17 cellular contexts compared by ENCODE assay signal in genomic region chr15:41043276-41043675, GRCh38.
DNase-seq lines count a peak whose midpoint lies in the region; ATAC-seq and TF ChIP-seq lines count a peak whose summit lies in the region.
"Had no signal": no experiment of that assay in that cellular context is flagged by ENCODE, and none has a peak within 500 bp of the region (broad histone marks: within the 10 kb centered on the region; RNA-seq: fewer than 3 reads in every experiment).

No MANE protein-coding gene starts in this region.

- peaks cover 22% of the 10 kb centered on the region for H3K36me3 ChIP-seq in IMR-90 (ENCODE audit: control insufficient read depth, insufficient read depth, low read length)
- peaks cover 0 to 20% of the 10 kb centered on the region in 2 donors for H3K36me3 ChIP-seq in body of pancreas (replicated peaks in 1 of 2; ENCODE audit: insufficient read depth in 1 of 2, low read depth in 2 of 2)
- H3K36me3 ChIP-seq in right atrium auricular region = peaks cover 68% of the 10 kb centered on the region

- H3K79me1 ChIP-seq in IMR-90 (ENCODE audit: low read depth in 1 of 2, low read length in 2 of 2) = peaks cover 4 to 43% of the 10 kb centered on the region in 2 experiments

- no peak for TF ChIP-seq RAD21 in IMR-90 (IDR thresholded peaks at IDR 0.05; ENCODE audit: low read length)

- H4K91ac ChIP-seq in IMR-90 (ENCODE audit: insufficient read depth, low read depth, low read length) = no peak overlapping the region

- no peaks in the 10 kb centered on the region for H3K27me3 ChIP-seq in IMR-90 (ENCODE audit: control insufficient read depth, insufficient read depth, low read length)
- H3K27me3 ChIP-seq in body of pancreas = no peaks in the 10 kb centered on the region
- H3K27me3 ChIP-seq in right atrium auricular region = no peaks in the 10 kb centered on the region
- H3K27me3 ChIP-seq: spleen, tibial nerve had no signal

- H3K4me1 ChIP-seq in IMR-90 (ENCODE audit: control insufficient read depth, insufficient read depth, low read length) = peaks cover 3% of the 10 kb centered on the region; the same call in 1 of the 2 replicates
- peaks cover 4% of the 10 kb centered on the region for H3K4me1 ChIP-seq in body of pancreas
- H3K4me1 ChIP-seq in right atrium auricular region = no peaks in the 10 kb centered on the region

- no peak overlapping the region for H4K8ac ChIP-seq in IMR-90 (ENCODE audit: low read depth in 2 of 2, low read length in 2 of 2)

- peak overlapping the region; percentile 84 for H2BK5ac ChIP-seq in IMR-90 (ENCODE audit: low read depth, low read length, poor library complexity, severe bottlenecking)

- no peak overlapping the region for H2BK20ac ChIP-seq in IMR-90 (ENCODE audit: low read depth, low read length)

- H3K9me3 ChIP-seq in IMR-90 (ENCODE audit: control insufficient read depth, insufficient read depth, low read length) = no peaks in the 10 kb centered on the region
- H3K9me3 ChIP-seq in body of pancreas = no peaks in the 10 kb centered on the region
- no peaks in the 10 kb centered on the region for H3K9me3 ChIP-seq in right atrium auricular region
- H3K9me3 ChIP-seq: spleen, tibial nerve had no signal

- H3K9ac ChIP-seq in IMR-90 (ENCODE audit: low read depth, low read length) = no peak overlapping the region

- H4K5ac ChIP-seq in IMR-90 (ENCODE audit: low read depth, low read length) = peak overlapping the region; percentile 17; the same call in 1 of the 2 replicates

- peak; percentile 77 for DNase-seq in AG04449 (ENCODE audit: low read depth, low spot score)
- peak; percentile 67 for DNase-seq in IMR-90
- DNase-seq in epidermal melanocyte (ENCODE audit: insufficient read length, low spot score) = peak; percentile 24
- no peak for DNase-seq in mesothelial cell of epicardium (ENCODE audit: low spot score in 2 of 2, unreplicated experiment in 2 of 2)
- DNase-seq in body of pancreas = no peak
- DNase-seq in right atrium auricular region (ENCODE audit: low spot score) = no peak
- DNase-seq: activated CD4-positive, CD25-positive, alpha-beta regulatory T cell; activated CD8-positive, alpha-beta memory T cell treated with anti-CD3 and anti-CD28 coated beads, Interleukin-2, amount 50 U/mL, for 48 hours; activated naive CD8-positive, alpha-beta T cell treated with anti-CD3 and anti-CD28 coated beads, Interleukin-2, amount 50 U/mL, for 24 hours; NCI-H1105 treated with DMSO at 0.1 percent for 48 hours; NCI-H345; PC-9; spleen had no signal

- H2BK120ac ChIP-seq in IMR-90 (ENCODE audit: low read depth, low read length) = no peak overlapping the region

- no peak overlapping the region for H2BK15ac ChIP-seq in IMR-90 (ENCODE audit: low read depth, low read length)

- no peak overlapping the region for H3K4me3 Mint-ChIP-seq in mesothelial cell of epicardium
- H3K4me3 Mint-ChIP-seq: activated naive CD8-positive, alpha-beta T cell treated with anti-CD3 and anti-CD28 coated beads, Interleukin-2, amount 50 U/mL, for 24 hours; natural killer cell treated with Interleukin-12 subunit alpha and Interleukin-12 subunit beta and Interleukin-15 and Interleukin-18, amount 100 ng/mL, for 72 hours had no signal

- intact Hi-C loops in IMR-90 (cut with micrococcal nuclease) = no loop called here
- intact Hi-C loops in body of pancreas (cut with DNase I) = no loop called here

- H3K9me1 ChIP-seq in IMR-90 (ENCODE audit: insufficient read depth, low read length) = no peaks in the 10 kb centered on the region

- H3K27me3 Mint-ChIP-seq in mesothelial cell of epicardium (ENCODE audit: low read depth) = no peaks in the 10 kb centered on the region
- H3K27me3 Mint-ChIP-seq: activated naive CD8-positive, alpha-beta T cell treated with anti-CD3 and anti-CD28 coated beads, Interleukin-2, amount 50 U/mL, for 24 hours; natural killer cell treated with Interleukin-12 subunit alpha and Interleukin-12 subunit beta and Interleukin-15 and Interleukin-18, amount 100 ng/mL, for 72 hours had no signal

- peak overlapping the region; percentile 4 for H3K27ac Mint-ChIP-seq in mesothelial cell of epicardium
- H3K27ac Mint-ChIP-seq: natural killer cell treated with Interleukin-12 subunit alpha and Interleukin-12 subunit beta and Interleukin-15 and Interleukin-18, amount 100 ng/mL, for 72 hours had no signal

- TF ChIP-seq POLR2A in IMR-90 (IDR thresholded peaks at IDR 0.05; ENCODE audit: low read depth, low read length) (no peak), body of pancreas (IDR thresholded peaks at IDR 0.05) (no peak)

- no peaks in the 10 kb centered on the region; the same call in 1 of the 2 replicates for H4K20me1 ChIP-seq in IMR-90 (ENCODE audit: insufficient read depth, low read length)

- POLR2A ChIA-PET in AG04449 (lab: Yijun Ruan, JAX) = interaction anchor here (1.0 to 1.4 kb wide), 2 partner anchors 85 to 89 kb away, joined by 4 to 5 read pairs; no protein-coding TSS in a partner anchor
- POLR2A ChIA-PET in IMR-90 (lab: Charles Lee; ENCODE audit: unreplicated experiment) = no interaction called here

- ATAC-seq in IMR-90 (ENCODE audit: low read depth) = peak; percentile 85
- ATAC-seq in GM19455 (IDR thresholded peaks at IDR 0.05; ENCODE audit: unreplicated experiment) = no peak
- ATAC-seq in HG03280 (IDR thresholded peaks at IDR 0.05; ENCODE audit: unreplicated experiment) = no peak
- ATAC-seq in body of pancreas = no peak
- ATAC-seq: activated naive CD8-positive, alpha-beta T cell treated with anti-CD3 and anti-CD28 coated beads, Interleukin-2, amount 50 U/mL, for 24 hours; natural killer cell treated with Interleukin-12 subunit alpha and Interleukin-12 subunit beta and Interleukin-15 and Interleukin-18, amount 100 ng/mL, for 72 hours had no signal

- H3K18ac ChIP-seq in IMR-90 (ENCODE audit: low read depth, low read length) = 0 out of 2 replicates have a peak overlapping the region, but pooled peaks have one; percentile 87

- H3K23ac ChIP-seq in IMR-90 (ENCODE audit: low read depth, low read length) = no peak overlapping the region

- H3K4ac ChIP-seq in IMR-90 (ENCODE audit: low read depth, low read length) = no peak overlapping the region

- H3K36me3 Mint-ChIP-seq in mesothelial cell of epicardium = peaks cover 42% of the 10 kb centered on the region

- no peaks in the 10 kb centered on the region for H3K9me3 Mint-ChIP-seq in mesothelial cell of epicardium
- H3K9me3 Mint-ChIP-seq: activated naive CD8-positive, alpha-beta T cell treated with anti-CD3 and anti-CD28 coated beads, Interleukin-2, amount 50 U/mL, for 24 hours; natural killer cell treated with Interleukin-12 subunit alpha and Interleukin-12 subunit beta and Interleukin-15 and Interleukin-18, amount 100 ng/mL, for 72 hours had no signal

- H2AK5ac ChIP-seq in IMR-90 (ENCODE audit: low read depth, low read length) = no peak overlapping the region

- no peak for TF ChIP-seq CTCF in AG04449 (IDR thresholded peaks at IDR 0.05; ENCODE audit: insufficient read depth, low read length, missing control alignments)
- no peak for TF ChIP-seq CTCF in IMR-90 (conservative IDR thresholded peaks at IDR 0.05; ENCODE audit: low read depth, low read length)
- no peak for TF ChIP-seq CTCF in mesothelial cell of epicardium (IDR thresholded peaks at IDR 0.05; ENCODE audit: unreplicated experiment)
- no peak for TF ChIP-seq CTCF in body of pancreas (IDR thresholded peaks at IDR 0.05)
- TF ChIP-seq CTCF in right atrium auricular region (IDR thresholded peaks at IDR 0.05) = no peak

- H3K56ac ChIP-seq in IMR-90 (ENCODE audit: extremely low read depth, insufficient read depth, low read length) = no peak overlapping the region

- no TSS peak for BruUV-seq in IMR-90 (replicated peaks; lab: Mats Ljungman, UMichigan)

- no peak overlapping the region for H2AK9ac ChIP-seq in IMR-90 (replicated peaks; ENCODE audit: low read depth, low read length, poor library complexity)

- peak overlapping the region; percentile 58; the same call in 1 of the 2 replicates for H3K4me2 ChIP-seq in IMR-90 (ENCODE audit: low read depth, low read length)
- H3K4me2 ChIP-seq: PC-9 had no signal

- in situ Hi-C loops in IMR-90 (cut with MboI; ENCODE audit: low sequenced_read_pairs) = no loop called here

- CTCF ChIA-PET in AG04449 (lab: Yijun Ruan, JAX) (interaction anchor here (1.0 to 1.8 kb wide), 6 partner anchors 9 to 141 kb away, joined by 3 to 5 read pairs (median 4); no protein-coding TSS in a partner anchor), IMR-90 (lab: Yijun Ruan, JAX) (no interaction called here)

- H3K4me1 Mint-ChIP-seq in mesothelial cell of epicardium = no peaks in the 10 kb centered on the region
- H3K4me1 Mint-ChIP-seq: activated naive CD8-positive, alpha-beta T cell treated with anti-CD3 and anti-CD28 coated beads, Interleukin-2, amount 50 U/mL, for 24 hours had no signal

- H3K27ac ChIP-seq in IMR-90 (ENCODE audit: insufficient read depth, low read length) = peak overlapping the region; percentile 43; the same call in 1 of the 2 replicates
- H3K27ac ChIP-seq in body of pancreas = no peak overlapping the region
- H3K27ac ChIP-seq in right atrium auricular region = no peak overlapping the region
- H3K27ac ChIP-seq: PC-9, spleen had no signal

- dilution Hi-C loops in IMR-90 (cut with HindIII; ENCODE audit: low sequenced_read_pairs, unreplicated experiment) = no loop called here

- H2AFZ ChIP-seq in IMR-90 (replicated peaks; ENCODE audit: low read length, poor library complexity) = no peak overlapping the region
- H2AFZ ChIP-seq: PC-9 had no signal

- H3K14ac ChIP-seq in IMR-90 (replicated peaks; ENCODE audit: low read depth, low read length) = no peak overlapping the region

- H3K4me3 ChIP-seq in AG04449 (ENCODE audit: low read depth, low read length) (no peak overlapping the region), IMR-90 (ENCODE audit: insufficient read depth, low read depth, low read length) (no peak overlapping the region), body of pancreas (no peak overlapping the region), right atrium auricular region (no peak overlapping the region)
- H3K4me3 ChIP-seq: PC-9, spleen, tibial nerve had no signal

TF ChIP-seq in IMR-90, 13 proteins besides CTCF, POLR2A, EP300 and RAD21:
- TF ChIP-seq BHLHE40 (IDR thresholded peaks at IDR 0.05; ENCODE audit: low read depth, low read length) = no peak
- TF ChIP-seq CEBPB (IDR thresholded peaks at IDR 0.05; ENCODE audit: low read depth, low read length) = peak; percentile 65

Comparison
In these comparisons a context has a peak if more than half of its experiments do, and no peak if none do; other contexts are left out.
1. DNase-seq: peak in AG04449 (single experiment), IMR-90 (single experiment) and epidermal melanocyte (single experiment); none in mesothelial cell of epicardium (0 of 2), body of pancreas (0 of 4) and right atrium auricular region (single experiment).